8 cellular contexts compared by ENCODE assay signal in genomic region chr2:134917219-134917957, GRCh38. TPM values are rescaled to one million over a fixed set of nuclear protein-coding genes. Genes with fewer than 3 reads are reported as not detected.
DNase-seq lines count a peak whose midpoint lies in the region; ATAC-seq and TF ChIP-seq lines count a peak whose summit lies in the region.

No MANE protein-coding gene starts in this region.

- WGBS in mesendoderm (ENCODE audit: extremely low coverage, insufficient coverage, low lambda C conversion rate): no CpG with 5 or more reads among the region's 18 CpGs
- WGBS in thymus: 44% methylated on average over 18 of the region's 18 CpGs

- peak overlapping the region; percentile 90 for H3K56ac ChIP-seq in mesendoderm (ENCODE audit: low read length)

- H4K20me1 ChIP-seq in PC-9 (ENCODE audit: insufficient read depth): peaks cover 29% of the 10 kb centered on the region

- H3K4me1 ChIP-seq in PC-9 (replicated peaks; ENCODE audit: insufficient read depth) (peaks cover 27% of the 10 kb centered on the region), mesendoderm (ENCODE audit: control insufficient read depth, low read depth, low read length) (no peaks in the 10 kb centered on the region), thymus (ENCODE audit: control insufficient read depth, insufficient read depth, low read length) (peaks cover 7% of the 10 kb centered on the region)

- H3K4ac ChIP-seq in mesendoderm (ENCODE audit: low read depth, low read length): no peak overlapping the region

- no peak for TF ChIP-seq CTCF in PC-9 (conservative IDR thresholded peaks at IDR 0.05)

- peaks cover 9% of the 10 kb centered on the region; the same call in 1 of the 2 replicates for H3K9me3 ChIP-seq in PC-9 (ENCODE audit: insufficient read depth, low read depth)
- no peaks in the 10 kb centered on the region for H3K9me3 ChIP-seq in thymus (ENCODE audit: control insufficient read depth)

- H2BK120ac ChIP-seq in mesendoderm (ENCODE audit: low read depth, low read length): peak overlapping the region; percentile 38

- H3K23ac ChIP-seq in mesendoderm (ENCODE audit: low read length): no peak overlapping the region

- BruUV-seq in PC-9 (replicated peaks; lab: Mats Ljungman, UMichigan): no TSS peak

- no peaks in the 10 kb centered on the region for H3K27me3 ChIP-seq in PC-9 (ENCODE audit: insufficient read depth, low read depth)
- no peaks in the 10 kb centered on the region for H3K27me3 ChIP-seq in mesendoderm (ENCODE audit: insufficient read depth, low read length, poor library complexity)
- no peaks in the 10 kb centered on the region for H3K27me3 ChIP-seq in thymus (ENCODE audit: control insufficient read depth, insufficient read depth)

- H2AK5ac ChIP-seq in mesendoderm (ENCODE audit: low read length): no peak overlapping the region

- peak overlapping the region; percentile 100 for H2AFZ ChIP-seq in PC-9

- no peak overlapping the region for H4K5ac ChIP-seq in mesendoderm (ENCODE audit: low read length)

- H3K9me2 ChIP-seq in PC-9 (ENCODE audit: insufficient read depth): no peaks in the 10 kb centered on the region

- intact Hi-C loops in PC-9 (cut with micrococcal nuclease; ENCODE audit: unreplicated experiment): loop anchor here (5.0 to 10.0 kb wide), 3 partner anchors 137 to 803 kb away; partner anchors contain the start of genes R3HDM1, RAB3GAP1 and ZRANB3

- peak overlapping the region; percentile 39 for H4K8ac ChIP-seq in mesendoderm (ENCODE audit: low read depth, low read length)

- POLR2A ChIA-PET in PC-9 (lab: Charles Lee; ENCODE audit: unreplicated experiment): interaction anchor here (0.7 kb wide), 1 partner anchor 9 kb away, joined by 3 read pairs; no protein-coding TSS in a partner anchor

- ATAC-seq in GM18867 (IDR thresholded peaks at IDR 0.05; ENCODE audit: unreplicated experiment) (peak; percentile 1), HG03159 (IDR thresholded peaks at IDR 0.05; ENCODE audit: unreplicated experiment) (no peak), GM19035 (IDR thresholded peaks at IDR 0.05; ENCODE audit: unreplicated experiment) (no peak)

- CTCF ChIA-PET in PC-9 (lab: Charles Lee): interaction anchor here (0.7 to 1.0 kb wide), 2 partner anchors 458 to 466 kb away, joined by 4 read pairs; no protein-coding TSS in a partner anchor

- no peak overlapping the region for H2BK5ac ChIP-seq in mesendoderm (ENCODE audit: low read length)

- no peak overlapping the region for H2BK15ac ChIP-seq in mesendoderm (replicated peaks; ENCODE audit: low read depth)

- H3F3A ChIP-seq in PC-9 (ENCODE audit: insufficient read depth, low read depth): peaks cover 12% of the 10 kb centered on the region

- DNase-seq in PC-9 (peak in 1 of 2 experiments; percentile 6), caudate nucleus (lab: John Stamatoyannopoulos, UW) (peak in 7 of 61 donors; percentile 2 to 40 (median 6)), mesendoderm (no peak), GM19238 (ENCODE audit: insufficient read length, low spot score) (no peak)

- peaks cover 37% of the 10 kb centered on the region for H3K79me2 ChIP-seq in PC-9 (ENCODE audit: low read depth)
- H3K79me2 ChIP-seq in mesendoderm (ENCODE audit: control insufficient read depth, insufficient read depth, low read length): peaks cover 26% of the 10 kb centered on the region

- peaks cover 7% of the 10 kb centered on the region; the same call in 1 of the 2 replicates for H3K36me3 ChIP-seq in PC-9 (ENCODE audit: low read depth)
- H3K36me3 ChIP-seq in mesendoderm (ENCODE audit: control insufficient read depth, insufficient read depth, low read length): no peaks in the 10 kb centered on the region
- H3K36me3 ChIP-seq in thymus (ENCODE audit: control insufficient read depth, insufficient read depth): no peaks in the 10 kb centered on the region

- H3K79me1 ChIP-seq in mesendoderm (ENCODE audit: low read length): no peaks in the 10 kb centered on the region

- peak overlapping the region; percentile 66 for H3K9ac ChIP-seq in mesendoderm (ENCODE audit: low read length)

- peak overlapping the region; percentile 94 for H3K27ac ChIP-seq in PC-9
- peak overlapping the region; percentile 96 for H3K27ac ChIP-seq in caudate nucleus (ENCODE audit: low read depth, low read length)
- peak overlapping the region; percentile 94 for H3K27ac ChIP-seq in mesendoderm (ENCODE audit: low read depth, low read length)
- H3K27ac ChIP-seq in thymus (ENCODE audit: low read depth): peak overlapping the region; percentile 99

- H3K4me3 ChIP-seq in PC-9 (peak overlapping the region; percentile 88), mesendoderm (ENCODE audit: low read length) (peak overlapping the region; percentile 45), thymus (ENCODE audit: low read length) (peak overlapping the region; percentile 99)

- H3K4me2 ChIP-seq in PC-9 (peak overlapping the region; percentile 94), mesendoderm (ENCODE audit: low read length) (peak overlapping the region; percentile 21)

- no peak overlapping the region for H3K18ac ChIP-seq in mesendoderm (ENCODE audit: low read length)

RNA-seq across cellular contexts. Expression of gene CCNT2, which starts 1.2 kb away (rescaled TPM):
- total RNA-seq in PC-9 (2021): 19.1 and 26.2 TPM in 2 replicates
- polyA plus RNA-seq in mesendoderm (2013, experiment 1 of 2): 25.4 TPM
- 25.1 TPM for polyA plus RNA-seq in mesendoderm (2013, experiment 2 of 2)
- polyA plus RNA-seq in thymus: 26.1 TPM

Comparison
In these comparisons a context has a peak if more than half of its experiments do, and no peak if none do; other contexts are left out.
1. H3K4me3 ChIP-seq: peak in every context shown above with its lines; median percentile 99 in thymus; 88 in PC-9; 45 in mesendoderm.